Comparison of ENCODE assay signal across 10 cellular contexts in genomic region chr2:135743860-135744259, GRCh38. TPM values are rescaled to one million over a fixed set of nuclear protein-coding genes. Genes with fewer than 3 reads are reported as not detected.
A peak's percentile ranks its signal among the peaks of the same experiment; 100 is the strongest.
DNase-seq lines count a peak whose midpoint lies in the region; ATAC-seq and TF ChIP-seq lines count a peak whose summit lies in the region.
"Had no signal": no experiment of that assay in that cellular context is flagged by ENCODE, and none has a peak within 500 bp of the region (broad histone marks: within the 10 kb centered on the region; RNA-seq: fewer than 3 reads in every experiment).

No MANE protein-coding gene starts in this region.

- H3K36me3 Mint-ChIP-seq in activated CD4-positive, alpha-beta T cell treated with anti-CD3 and anti-CD28 coated beads, Interleukin-2, amount 10 ng/mL, durations not matched to agents 7 days and 5 days (ENCODE audit: low read depth) = peaks cover 36% of the 10 kb centered on the region
- H3K36me3 Mint-ChIP-seq in T-cell = peaks cover 26% of the 10 kb centered on the region

- no peak for ATAC-seq in T-cell (replicated peaks in 1 of 4)
- no peak for ATAC-seq in HG02759 (IDR thresholded peaks at IDR 0.05; ENCODE audit: unreplicated experiment)
- no peak for ATAC-seq in GM21360 (IDR thresholded peaks at IDR 0.05; ENCODE audit: unreplicated experiment)

- H3K4me3 ChIP-seq in fibroblast of mammary gland (ENCODE audit: control insufficient read depth, low read depth, low read length) (no peak overlapping the region), spleen (peak overlapping the region in 2 of 8 donors; percentile 74 to 81)

- H3K4me1 ChIP-seq in spleen = peaks cover 26 to 62% (median 38%) of the 10 kb centered on the region in 6 donors

- no peak for DNase-seq in activated CD4-positive, alpha-beta T cell treated with anti-CD3 and anti-CD28 coated beads, Interleukin-2, amount 10 ng/mL, durations not matched to agents 7 days and 5 days
- no peak for DNase-seq in activated CD4-positive, alpha-beta T cell treated with anti-CD3 and anti-CD28 coated beads for 48 hours
- DNase-seq in T-cell (no peak), fibroblast of mammary gland (ENCODE audit: low read depth) (peak; percentile 2), spleen (no peak), AML-193 (lab: John Stamatoyannopoulos, UW) (no peak)
- DNase-seq: HCEC 1CT, NCI-H2171 treated with DMSO at 0.1 percent for 48 hours had no signal

- peak overlapping the region in 5 of 8 donors; percentile 99 to 100 (median 100) for H3K27ac ChIP-seq in spleen

- no peaks in the 10 kb centered on the region for H3K27me3 ChIP-seq in spleen (replicated peaks in 1 of 7)

- peak overlapping the region; percentile 61 for H3K4me3 Mint-ChIP-seq in activated CD4-positive, alpha-beta T cell treated with anti-CD3 and anti-CD28 coated beads, Interleukin-2, amount 10 ng/mL, durations not matched to agents 7 days and 5 days
- peak overlapping the region; percentile 43 to 55 (median 47) for H3K4me3 Mint-ChIP-seq in T-cell

- peaks cover 0 to 32% (median 8%) of the 10 kb centered on the region in 6 donors for H3K36me3 ChIP-seq in spleen

- peaks cover 29% of the 10 kb centered on the region for H3K4me1 Mint-ChIP-seq in activated CD4-positive, alpha-beta T cell treated with anti-CD3 and anti-CD28 coated beads, Interleukin-2, amount 10 ng/mL, durations not matched to agents 7 days and 5 days
- peaks cover 48 to 50% (median 49%) of the 10 kb centered on the region in 3 donors for H3K4me1 Mint-ChIP-seq in T-cell

- no peaks in the 10 kb centered on the region for H3K27me3 Mint-ChIP-seq in activated CD4-positive, alpha-beta T cell treated with anti-CD3 and anti-CD28 coated beads, Interleukin-2, amount 10 ng/mL, durations not matched to agents 7 days and 5 days
- H3K27me3 Mint-ChIP-seq in T-cell = no peaks in the 10 kb centered on the region

- TF ChIP-seq CTCF in fibroblast of mammary gland (conservative IDR thresholded peaks at IDR 0.05; ENCODE audit: control insufficient read depth, insufficient read depth, low read depth, low read length) (no peak), spleen (IDR thresholded peaks at IDR 0.05 in 8 of 11, conservative IDR thresholded peaks at IDR 0.05 in 3 of 11) (no peak)

- peak overlapping the region; percentile 36 for H3K27ac Mint-ChIP-seq in activated CD4-positive, alpha-beta T cell treated with anti-CD3 and anti-CD28 coated beads, Interleukin-2, amount 10 ng/mL, durations not matched to agents 7 days and 5 days
- H3K27ac Mint-ChIP-seq in T-cell = peak overlapping the region; percentile 17 to 49

- H3K9me3 ChIP-seq in spleen = no peaks in the 10 kb centered on the region

- POLR2A ChIA-PET in activated CD4-positive, alpha-beta T cell treated with anti-CD3 and anti-CD28 coated beads, Interleukin-2, amount 10 ng/mL, durations not matched to agents 7 days and 5 days (lab: Charles Lee) = no interaction called here
- POLR2A ChIA-PET in T-cell (lab: Charles Lee) = interaction anchor here (0.6 to 2.0 kb wide), 4 partner anchors 12 to 213 kb away, joined by 3 to 11 read pairs (median 4); partner anchors contain the start of genes R3HDM1 (in 1 of the 2) and ZRANB3 (in 1 of the 2)

- peaks cover 2% of the 10 kb centered on the region for H3K9me3 Mint-ChIP-seq in activated CD4-positive, alpha-beta T cell treated with anti-CD3 and anti-CD28 coated beads, Interleukin-2, amount 10 ng/mL, durations not matched to agents 7 days and 5 days
- peaks cover 0 to 4% (median 3%) of the 10 kb centered on the region in 3 donors for H3K9me3 Mint-ChIP-seq in T-cell

- no peak for TF ChIP-seq POLR2A in spleen (IDR thresholded peaks at IDR 0.05)

- CTCF ChIA-PET in activated CD4-positive, alpha-beta T cell treated with anti-CD3 and anti-CD28 coated beads, Interleukin-2, amount 10 ng/mL, durations not matched to agents 7 days and 5 days (lab: Charles Lee) = interaction anchor here (1.1 to 2.8 kb wide), 2 partner anchors 15 to 54 kb away, joined by 3 to 13 read pairs; no protein-coding TSS in a partner anchor
- CTCF ChIA-PET in T-cell (lab: Charles Lee) = interaction anchor here (0.6 to 1.7 kb wide), 3 partner anchors 54 to 216 kb away, joined by 3 to 5 read pairs (median 3); partner anchors contain the start of genes R3HDM1 (in 1 of the 2) and ZRANB3 (in 1 of the 2)

- 68 to 93% (median 82%) methylated on average over 1 of the region's 1 CpG for WGBS in spleen, 5 donors

- intact Hi-C loops in spleen (cut with DNase I; ENCODE audit: low total_unique reads) = loop anchor here (10.0 kb wide), 1 partner anchor 679 kb away; no protein-coding TSS in a partner anchor

RNA-seq across cellular contexts. Expression of gene UBXN4, which starts 2.2 kb away (rescaled TPM):
- total RNA-seq in activated CD4-positive, alpha-beta T cell treated with anti-CD3 and anti-CD28 coated beads, Interleukin-2, amount 10 ng/mL, durations not matched to agents 7 days and 5 days = 100 to 1,000 TPM in 1 of 2 experiments, 10 to 100 TPM in 1; 98.1 to 116 TPM
- total RNA-seq in T-cell = 100 to 1,000 TPM in 4 of 5 donors, 10 to 100 TPM in 1; 96.6 to 140 (median 121) TPM
- total RNA-seq in spleen = 100 to 1,000 TPM in 1 of 7 donors, 10 to 100 TPM in 6; 83.6 to 101 (median 92.7) TPM
- polyA plus RNA-seq in spleen = 10 to 100 TPM; 36.6 to 40.7 (median 37.2) TPM
